ENCODE assay signal across 9 cellular contexts in genomic region chr4:143358923-143359694, GRCh38. TPM values are rescaled to one million over a fixed set of nuclear protein-coding genes. Genes with fewer than 3 reads are reported as not detected.
DNase-seq lines count a peak whose midpoint lies in the region; FAIRE-seq and TF ChIP-seq lines count a peak whose summit lies in the region.
"Had no signal": no experiment of that assay in that cellular context is flagged by ENCODE, and none has a peak within 500 bp of the region (broad histone marks: within the 10 kb centered on the region; RNA-seq: fewer than 3 reads in every experiment).

No MANE protein-coding gene starts in this region.

- TF ChIP-seq POLR2A in H54 (IDR thresholded peaks at IDR 0.05; ENCODE audit: low read depth, low read length) (no peak), tibial nerve (IDR thresholded peaks at IDR 0.05) (no peak)

- peaks cover 8 to 100% (median 70%) of the 10 kb centered on the region in 4 donors for H3K4me1 ChIP-seq in tibial nerve

- WGBS in tibial nerve, 2 donors = 14 to 21% methylated on average over 6 of the region's 6 CpGs

- peak overlapping the region; percentile 61 for H3K27ac Mint-ChIP-seq in activated naive CD4-positive, alpha-beta T cell treated with anti-CD3 and anti-CD28 coated beads, Interleukin-2, amount 50 U/mL, for 24 hours

- no peaks in the 10 kb centered on the region for H3K36me3 ChIP-seq in tibial nerve

- FAIRE-seq in H54 (lab: Jason Lieb, UNC) = peak; percentile 82
- peak; percentile 68 for FAIRE-seq in islet of Langerhans (lab: Jason Lieb, UNC)
- FAIRE-seq: endometrium had no signal

- no peaks in the 10 kb centered on the region for H3K9me3 Mint-ChIP-seq in activated naive CD4-positive, alpha-beta T cell treated with anti-CD3 and anti-CD28 coated beads, Interleukin-2, amount 50 U/mL, for 24 hours

- H3K36me3 Mint-ChIP-seq in activated naive CD4-positive, alpha-beta T cell treated with anti-CD3 and anti-CD28 coated beads, Interleukin-2, amount 50 U/mL, for 24 hours = peaks cover under 1% of the 10 kb centered on the region

- TF ChIP-seq EP300 in tibial nerve (IDR thresholded peaks at IDR 0.05) = peak; percentile 22 to 60

- H3K4me1 Mint-ChIP-seq in activated naive CD4-positive, alpha-beta T cell treated with anti-CD3 and anti-CD28 coated beads, Interleukin-2, amount 50 U/mL, for 24 hours = peaks cover 26% of the 10 kb centered on the region

- H3K27me3 ChIP-seq in tibial nerve = no peaks in the 10 kb centered on the region

- H3K4me3 ChIP-seq in LNCaP clone FGC (ENCODE audit: low read depth, low read length) (peak overlapping the region; percentile 17), tibial nerve (peak overlapping the region in 1 of 4 donors; percentile 0)

- peaks cover 3% of the 10 kb centered on the region for H3K27me3 Mint-ChIP-seq in activated naive CD4-positive, alpha-beta T cell treated with anti-CD3 and anti-CD28 coated beads, Interleukin-2, amount 50 U/mL, for 24 hours

- H3K27ac ChIP-seq in tibial nerve = peak overlapping the region in 3 of 4 donors; percentile 56 to 74 (median 69)

- H3K9me3 ChIP-seq in tibial nerve = no peaks in the 10 kb centered on the region

- DNase-seq in NCI-H748 (lab: John Stamatoyannopoulos, UW; ENCODE audit: unreplicated experiment) (peak; percentile 16), NCI-H748 treated with DMSO at 0.1 percent for 48 hours (lab: John Stamatoyannopoulos, UW) (no peak), H54 (ENCODE audit: insufficient read length, low spot score) (peak; percentile 20), LNCaP clone FGC (ENCODE audit: low read depth) (peak; percentile 95), tibial nerve (ENCODE audit: low spot score in 2 of 2) (no peak), NCI-H1694 treated with DMSO at 0.1 percent for 48 hours (lab: John Stamatoyannopoulos, UW) (no peak)

- peak overlapping the region; percentile 62 for H3K4me3 Mint-ChIP-seq in activated naive CD4-positive, alpha-beta T cell treated with anti-CD3 and anti-CD28 coated beads, Interleukin-2, amount 50 U/mL, for 24 hours

- TF ChIP-seq CTCF in LNCaP clone FGC (IDR thresholded peaks at IDR 0.05; ENCODE audit: control insufficient read depth, extremely low read depth, insufficient read depth) (no peak), tibial nerve (IDR thresholded peaks at IDR 0.05) (no peak)

RNA-seq across cellular contexts. Expression of gene GAB1, which starts 22.4 kb away (rescaled TPM):
- 100 to 1,000 TPM in 1 of 4 donors, 10 to 100 TPM in 3; 50.7 to 123 (median 81.4) TPM for total RNA-seq in tibial nerve

Comparison
In these comparisons a context has a peak if more than half of its experiments do, and no peak if none do; other contexts are left out.
1. DNase-seq: peak in NCI-H748 (single experiment), H54 (single experiment) and LNCaP clone FGC (single experiment); none in NCI-H748 treated with DMSO at 0.1 percent for 48 hours (single experiment), tibial nerve (0 of 2) and NCI-H1694 treated with DMSO at 0.1 percent for 48 hours (single experiment).